ENCODE assay signal across 8 cellular contexts in the genomic region with DNA sequence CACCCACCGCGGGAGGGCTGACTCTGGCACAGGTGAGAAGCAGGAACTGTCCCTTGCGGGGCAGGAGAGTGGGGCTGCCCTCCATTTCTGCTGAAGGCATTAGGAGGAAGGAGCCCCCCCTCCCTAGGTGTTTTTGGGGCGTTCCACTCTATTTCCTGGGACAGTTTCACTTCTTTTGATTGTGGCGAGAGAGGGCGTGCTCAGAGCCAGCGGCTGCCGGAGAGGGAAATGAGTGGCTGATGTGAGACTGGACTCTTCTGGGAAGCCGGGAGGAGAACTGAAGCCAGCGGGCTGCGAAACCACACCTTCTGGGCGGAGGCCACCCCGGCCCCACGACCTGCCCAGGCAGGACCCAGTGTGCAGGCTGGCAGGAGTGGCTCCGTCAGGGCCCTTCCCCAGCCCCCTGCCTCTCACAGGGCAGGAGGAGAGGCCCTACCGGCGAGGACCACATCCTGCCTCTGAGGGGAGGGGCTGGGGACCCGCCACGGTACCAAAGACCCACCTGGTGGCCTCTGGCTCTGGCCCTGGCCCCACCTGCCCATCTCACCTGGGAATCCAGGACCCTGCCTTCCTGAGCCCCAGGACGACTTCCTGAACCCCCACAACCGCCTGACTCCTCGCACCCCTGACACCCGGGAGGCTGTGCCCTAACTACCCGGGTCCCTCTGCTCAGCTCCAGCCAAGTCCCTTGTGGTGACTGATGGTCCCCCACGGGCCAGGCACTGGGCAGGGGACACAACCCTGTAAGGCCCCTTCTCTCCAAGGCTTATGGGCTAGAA. TPM values are rescaled to one million over a fixed set of nuclear protein-coding genes. Genes with fewer than 3 reads are reported as not detected.
DNase-seq lines count a peak whose midpoint lies in the region; ATAC-seq and TF ChIP-seq lines count a peak whose summit lies in the region.

No MANE protein-coding gene starts in this region.

- peak; percentile 39 for ATAC-seq in GM18519 (IDR thresholded peaks at IDR 0.05; ENCODE audit: low FRiP score, unreplicated experiment)
- ATAC-seq in HG02870 (IDR thresholded peaks at IDR 0.05; ENCODE audit: unreplicated experiment), result peak; percentile 39

- TF ChIP-seq CTCF in OCI-LY7 (conservative IDR thresholded peaks at IDR 0.05; ENCODE audit: low read length) (no peak), hepatocyte (IDR thresholded peaks at IDR 0.05; ENCODE audit: poor library complexity) (no peak), SK-N-SH (IDR thresholded peaks at IDR 0.05) (no peak)

- H3K4me2 ChIP-seq in OCI-LY7 (ENCODE audit: low read length) (peak overlapping the region; percentile 92), hepatocyte (peak overlapping the region; percentile 37), SK-N-SH (no peak overlapping the region)

- no peak for TF ChIP-seq RAD21 in SK-N-SH (IDR thresholded peaks at IDR 0.05; ENCODE audit: low read length)

- peak overlapping the region; percentile 79 for H3K27ac ChIP-seq in OCI-LY7 (ENCODE audit: low read depth, low read length, poor library complexity, severe bottlenecking)
- peak overlapping the region; percentile 81 for H3K27ac ChIP-seq in hepatocyte
- H3K27ac ChIP-seq in SK-N-SH (ENCODE audit: low read depth in 2 of 2, low read length in 1 of 2), result peak overlapping the region in 1 of 2 experiments; percentile 22; a peak in 1 of 4 replicates

- TF ChIP-seq EP300 in SK-N-SH (IDR thresholded peaks at IDR 0.05; ENCODE audit: borderline replicate concordance in 1 of 2, low read depth in 1 of 2, low read length in 1 of 2), result no peak

- H4K20me1 ChIP-seq in OCI-LY7 (ENCODE audit: insufficient read depth, low read length) (peaks cover 3% of the 10 kb centered on the region), hepatocyte (ENCODE audit: insufficient read depth, poor library complexity, severe bottlenecking) (peaks cover 18% of the 10 kb centered on the region), SK-N-SH (ENCODE audit: insufficient read depth) (peaks cover 11% of the 10 kb centered on the region; the same call in 1 of the 2 replicates)

- H3K27me3 ChIP-seq in hepatocyte, result no peaks in the 10 kb centered on the region
- no peaks in the 10 kb centered on the region for H3K27me3 ChIP-seq in SK-N-SH (ENCODE audit: insufficient read depth)

- H3K9me3 ChIP-seq in OCI-LY7 (ENCODE audit: low read length), result no peaks in the 10 kb centered on the region
- H3K9me3 ChIP-seq in hepatocyte (ENCODE audit: low read depth), result no peaks in the 10 kb centered on the region
- no peaks in the 10 kb centered on the region for H3K9me3 ChIP-seq in SK-N-SH

- DNase-seq in OCI-LY7 (ENCODE audit: low spot score) (peak; percentile 82), hepatocyte (ENCODE audit: low spot score) (no peak), NCI-H2081 (lab: John Stamatoyannopoulos, UW) (no peak), SK-N-SH (no peak)
- DNase-seq in activated effector memory CD4-positive, alpha-beta T cell treated with anti-CD3 and anti-CD28 coated beads, Interleukin-2, amount 50 U/mL, for 16 hours, result peak; percentile 88
- peak; percentile 54 for DNase-seq in stimulated activated CD4-positive, alpha-beta T cell treated with anti-CD3 and anti-CD28 coated beads, Interleukin-12 subunit alpha, Interleukin-12 subunit beta, amount 100 ng/mL, for 4 hours

- intact Hi-C loops in OCI-LY7 (cut with micrococcal nuclease; ENCODE audit: unreplicated experiment), result loop anchor here (1.0 kb wide), 1 partner anchor 31 kb away; a partner anchor contains a TSS

- POLR2A ChIA-PET in OCI-LY7 (lab: Charles Lee) (no interaction called here), SK-N-SH (lab: Yijun Ruan, JAX) (no interaction called here)

- H3K4me3 ChIP-seq in OCI-LY7 (ENCODE audit: low read depth, low read length, poor library complexity, severe bottlenecking) (peak overlapping the region; percentile 61), hepatocyte (no peak overlapping the region), SK-N-SH (ENCODE audit: low read depth in 2 of 2, low read length in 1 of 2) (no peak overlapping the region)

- 73% methylated on average over 25 of the region's 25 CpGs for WGBS in hepatocyte (ENCODE audit: low lambda C conversion rate, missing lambda C conversion rate)
- 93% methylated on average over 16 of the region's 25 CpGs for WGBS in SK-N-SH (ENCODE audit: low lambda C conversion rate)

- no peak overlapping the region for H2AFZ ChIP-seq in OCI-LY7 (ENCODE audit: low read length)
- H2AFZ ChIP-seq in hepatocyte, result no peak overlapping the region
- no peak overlapping the region for H2AFZ ChIP-seq in SK-N-SH (ENCODE audit: low read depth)

- H3K9me2 ChIP-seq in OCI-LY7 (ENCODE audit: insufficient read depth, low read length) (no peaks in the 10 kb centered on the region), hepatocyte (replicated peaks; ENCODE audit: insufficient read depth) (no peaks in the 10 kb centered on the region), SK-N-SH (no peaks in the 10 kb centered on the region)

- H3K79me2 ChIP-seq in OCI-LY7 (ENCODE audit: insufficient read depth, low read depth, low read length) (peaks cover 4% of the 10 kb centered on the region; the same call in 1 of the 2 replicates), hepatocyte (peaks cover 77% of the 10 kb centered on the region), SK-N-SH (ENCODE audit: insufficient read depth) (peaks cover 71% of the 10 kb centered on the region)

- H3K4me1 ChIP-seq in OCI-LY7 (ENCODE audit: insufficient read depth, low read length, poor library complexity, severe bottlenecking) (peaks cover 34% of the 10 kb centered on the region), hepatocyte (ENCODE audit: insufficient read depth) (peaks cover 33% of the 10 kb centered on the region), SK-N-SH (ENCODE audit: control insufficient read depth in 1 of 2, insufficient read depth in 2 of 2, low read depth in 1 of 2, low read length in 1 of 2) (peaks cover 9 to 45% of the 10 kb centered on the region in 2 experiments; a peak in 3 of 4 replicates)

- no peak overlapping the region for H3K9ac ChIP-seq in SK-N-SH

- H3K36me3 ChIP-seq in OCI-LY7 (ENCODE audit: insufficient read depth, low read length) (peaks cover 21% of the 10 kb centered on the region), hepatocyte (replicated peaks; ENCODE audit: insufficient read depth, low read depth) (no peaks in the 10 kb centered on the region), SK-N-SH (replicated peaks in 1 of 2; ENCODE audit: control insufficient read depth in 1 of 2, insufficient read depth in 2 of 2, low read length in 1 of 2) (peaks cover 0 to 15% of the 10 kb centered on the region in 2 experiments)

- H3F3A ChIP-seq in SK-N-SH (replicated peaks; ENCODE audit: insufficient read depth), result peaks cover 3% of the 10 kb centered on the region

- no TSS peak for BruUV-seq in OCI-LY7 (replicated peaks; lab: Mats Ljungman, UMichigan)

- CTCF ChIA-PET in OCI-LY7 (lab: Charles Lee; ENCODE audit: unreplicated experiment), result no interaction called here
- CTCF ChIA-PET in SK-N-SH (lab: Yijun Ruan, JAX), result interaction anchor here (0.8 to 1.8 kb wide), 4 partner anchors 12 to 23 kb away, joined by 3 to 10 read pairs (median 4); no protein-coding TSS in a partner anchor

TF ChIP-seq in SK-N-SH, 30 proteins besides CTCF, POLR2A, EP300 and RAD21 (continues in another document):
- TF ChIP-seq TEAD4 (IDR thresholded peaks at IDR 0.05; ENCODE audit: borderline replicate concordance, insufficient read depth) (no peak), SIN3A (IDR thresholded peaks at IDR 0.05; ENCODE audit: borderline replicate concordance, low read depth, low read length) (no peak), FOXM1 (IDR thresholded peaks at IDR 0.05; ENCODE audit: low read depth) (no peak), MXI1 (IDR thresholded peaks at IDR 0.05; ENCODE audit: low read depth, low read length) (no peak), JUND (IDR thresholded peaks at IDR 0.05) (no peak)
- TF ChIP-seq, protein P1, sequence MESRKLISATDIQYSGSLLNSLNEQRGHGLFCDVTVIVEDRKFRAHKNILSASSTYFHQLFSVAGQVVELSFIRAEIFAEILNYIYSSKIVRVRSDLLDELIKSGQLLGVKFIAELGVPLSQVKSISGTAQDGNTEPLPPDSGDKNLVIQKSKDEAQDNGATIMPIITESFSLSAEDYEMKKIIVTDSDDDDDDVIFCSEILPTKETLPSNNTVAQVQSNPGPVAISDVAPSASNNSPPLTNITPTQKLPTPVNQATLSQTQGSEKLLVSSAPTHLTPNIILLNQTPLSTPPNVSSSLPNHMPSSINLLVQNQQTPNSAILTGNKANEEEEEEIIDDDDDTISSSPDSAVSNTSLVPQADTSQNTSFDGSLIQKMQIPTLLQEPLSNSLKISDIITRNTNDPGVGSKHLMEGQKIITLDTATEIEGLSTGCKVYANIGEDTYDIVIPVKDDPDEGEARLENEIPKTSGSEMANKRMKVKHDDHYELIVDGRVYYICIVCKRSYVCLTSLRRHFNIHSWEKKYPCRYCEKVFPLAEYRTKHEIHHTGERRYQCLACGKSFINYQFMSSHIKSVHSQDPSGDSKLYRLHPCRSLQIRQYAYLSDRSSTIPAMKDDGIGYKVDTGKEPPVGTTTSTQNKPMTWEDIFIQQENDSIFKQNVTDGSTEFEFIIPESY (IDR thresholded peaks at IDR 0.05; ENCODE audit: borderline replicate concordance, low read depth), result no peak

RNA-seq across cellular contexts. Expression of a gene that starts 25.9 kb away (rescaled TPM):
- 6.7 and 7.2 TPM in 2 replicates for total RNA-seq in OCI-LY7 (2014; rRNA removed; shearing (Covaris generic))
- 19.1 and 19.5 TPM in 2 replicates for total RNA-seq in OCI-LY7 (2022)
- total RNA-seq in hepatocyte, result 11.2 and 16.6 TPM in 2 replicates
- 17.0 and 21.9 TPM in 2 replicates for polyA plus RNA-seq in hepatocyte
- polyA plus RNA-seq in SK-N-SH (2012; rRNA removed), result 18.7 and 21.3 TPM in 2 replicates
- polyA plus RNA-seq in SK-N-SH (2012; cell fraction: cytosol; rRNA removed), result 9.7 and 14.7 TPM in 2 replicates
- polyA plus RNA-seq in SK-N-SH (2012; cell fraction: nucleus; rRNA removed), result 23.4 and 26.0 TPM in 2 replicates

RNA-seq across cellular contexts. Expression of a gene that starts 30.7 kb away (rescaled TPM):
- 0.13 and 1.3 TPM in 2 replicates for total RNA-seq in OCI-LY7 (2014; rRNA removed; shearing (Covaris generic))
- 0.57 and 1.2 TPM in 2 replicates for total RNA-seq in OCI-LY7 (2022)
- 27.5 and 28.1 TPM in 2 replicates for total RNA-seq in hepatocyte
- 34.4 and 45.2 TPM in 2 replicates for polyA plus RNA-seq in hepatocyte
- polyA plus RNA-seq in SK-N-SH (2012; rRNA removed), result 6.0 and 7.6 TPM in 2 replicates
- 2.8 and 2.9 TPM in 2 replicates for polyA plus RNA-seq in SK-N-SH (2012; cell fraction: cytosol; rRNA removed)
- 5.6 and 6.1 TPM in 2 replicates for polyA plus RNA-seq in SK-N-SH (2012; cell fraction: nucleus; rRNA removed)

RNA-seq across cellular contexts. Expression of a gene that starts 31.0 kb away (rescaled TPM):
- total RNA-seq in OCI-LY7 (2014; rRNA removed; shearing (Covaris generic)), result 24.3 and 33.2 TPM in 2 replicates
- total RNA-seq in OCI-LY7 (2022) (38.9 and 39.0 TPM in 2 replicates), hepatocyte (71.8 and 81.7 TPM in 2 replicates)
- polyA plus RNA-seq in hepatocyte (111 and 114 TPM in 2 replicates), SK-N-SH (2012; rRNA removed) (62.5 and 82.8 TPM in 2 replicates)
- polyA plus RNA-seq in SK-N-SH (2012; cell fraction: cytosol; rRNA removed), result 34.7 and 53.5 TPM in 2 replicates
- 48.5 and 52.9 TPM in 2 replicates for polyA plus RNA-seq in SK-N-SH (2012; cell fraction: nucleus; rRNA removed)

RNA-seq across cellular contexts. Expression of a gene that starts 33.1 kb away (rescaled TPM):
- 107 and 108 TPM in 2 replicates for total RNA-seq in OCI-LY7 (2014; rRNA removed; shearing (Covaris generic))
- total RNA-seq in OCI-LY7 (2022), result 119 and 128 TPM in 2 replicates
- 5.5 and 6.2 TPM in 2 replicates for total RNA-seq in hepatocyte
- polyA plus RNA-seq in hepatocyte, result 6.5 and 11.1 TPM in 2 replicates
- polyA plus RNA-seq in SK-N-SH (2012; rRNA removed), result 13.2 and 18.0 TPM in 2 replicates
- 12.9 and 15.0 TPM in 2 replicates for polyA plus RNA-seq in SK-N-SH (2012; cell fraction: cytosol; rRNA removed)
- polyA plus RNA-seq in SK-N-SH (2012; cell fraction: nucleus; rRNA removed), result 23.9 and 29.4 TPM in 2 replicates

Comparison
In these comparisons a context has a peak if more than half of its experiments do, and no peak if none do; other contexts are left out.
1. DNase-seq: peak in OCI-LY7 (single experiment), activated effector memory CD4-positive, alpha-beta T cell treated with anti-CD3 and anti-CD28 coated beads, Interleukin-2, amount 50 U/mL, for 16 hours (single experiment) and stimulated activated CD4-positive, alpha-beta T cell treated with anti-CD3 and anti-CD28 coated beads, Interleukin-12 subunit alpha, Interleukin-12 subunit beta, amount 100 ng/mL, for 4 hours (single experiment); none in hepatocyte (single experiment), NCI-H2081 (0 of 2) and SK-N-SH (single experiment).
2. RNA of a gene that starts 30.7 kb away (total RNA-seq): 27.5 to 28.1 TPM in hepatocyte; 0.13 to 1.3 TPM in OCI-LY7; every median in the first group is over 10 times any median in the second.